9 cellular contexts compared by ENCODE assay signal in the genomic region with DNA sequence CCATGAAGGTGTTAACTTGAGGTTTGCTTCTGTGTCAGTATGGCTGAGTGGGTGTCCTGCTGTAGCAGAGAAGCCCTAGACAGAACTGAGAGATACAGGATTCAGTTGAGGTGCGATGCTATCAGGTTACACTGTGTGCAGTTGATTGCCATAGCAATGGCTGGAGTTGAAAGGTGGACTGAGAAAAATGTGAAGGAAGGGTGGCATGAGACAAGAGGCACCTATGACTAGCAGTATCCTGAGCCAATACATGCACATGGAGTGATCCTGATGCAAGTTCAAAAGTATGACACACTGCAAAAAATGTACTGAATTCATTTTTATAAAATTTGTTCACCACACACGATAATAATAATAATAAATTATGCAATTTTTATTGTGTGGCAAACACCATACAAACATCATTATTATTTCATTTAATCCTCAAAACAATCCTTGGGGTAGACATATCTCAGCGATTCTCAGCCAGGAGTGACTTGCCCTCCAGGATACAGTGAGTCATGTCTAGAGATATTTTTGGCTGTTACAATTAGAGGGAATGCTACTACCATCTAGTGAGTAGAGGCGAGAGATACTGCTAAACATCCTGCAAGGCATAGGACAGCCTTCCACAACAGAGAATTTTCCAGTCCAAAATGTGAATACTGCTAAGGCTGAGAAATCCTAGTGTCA. TPM values are rescaled to one million over a fixed set of nuclear protein-coding genes. Genes with fewer than 3 reads are reported as not detected.
A peak's percentile ranks its signal among the peaks of the same experiment; 100 is the strongest.
DNase-seq lines count a peak whose midpoint lies in the region; ATAC-seq, FAIRE-seq and TF ChIP-seq lines count a peak whose summit lies in the region.
"Had no signal": no experiment of that assay in that cellular context is flagged by ENCODE, and none has a peak within 500 bp of the region (broad histone marks: within the 10 kb centered on the region; RNA-seq: fewer than 3 reads in every experiment).

No MANE protein-coding gene starts in this region.

- H2AFZ ChIP-seq in H1 (ENCODE audit: low read length): no peak overlapping the region

- 91% methylated on average over 4 of the region's 4 CpGs; no CpG with 5 or more reads in 1 of the 2 experiments for WGBS in H1 (ENCODE audit: extremely low coverage in 1 of 2, insufficient coverage in 1 of 2, insufficient read length in 1 of 2, insufficient replicate concordance in 2 of 2, low coverage in 1 of 2, low lambda C conversion rate in 2 of 2, missing lambda C conversion rate in 1 of 2), 2 experiments
- 80 to 88% methylated on average over 1 of the region's 4 CpGs for WGBS in mesodermal cell (ENCODE audit: insufficient coverage in 2 of 2), 2 experiments
- 69 to 78% (median 77%) methylated on average over 4 of the region's 4 CpGs for WGBS in small intestine, 3 donors

- POLR2A ChIA-PET in H1 (lab: Charles Lee; ENCODE audit: partially characterized antibody): no interaction called here

- H3K36me3 ChIP-seq in H1 (ENCODE audit: control insufficient read depth in 2 of 4, insufficient read depth in 4 of 4, low read length in 3 of 4) (no peaks in the 10 kb centered on the region), mesodermal cell (ENCODE audit: control insufficient read depth, insufficient read depth, low read length) (no peaks in the 10 kb centered on the region), small intestine (ENCODE audit: control insufficient read depth in 2 of 2, insufficient read depth in 2 of 2, low read length in 2 of 2) (no peaks in the 10 kb centered on the region)

- CTCF ChIA-PET in H1 (lab: Charles Lee; ENCODE audit: partially characterized antibody): interaction anchor here (0.9 to 1.7 kb wide), 2 partner anchors 11 to 42 kb away, joined by 5 read pairs; no protein-coding TSS in a partner anchor

- FAIRE-seq in H1 (lab: Jason Lieb, UNC): no peak
- FAIRE-seq in small intestine (lab: Jason Lieb, UNC): no peak

- H2BK20ac ChIP-seq in H1 (ENCODE audit: low read length): no peak overlapping the region

- H3K9me3 ChIP-seq in H1 (ENCODE audit: insufficient read depth in 2 of 2, low read depth in 1 of 2, low read length in 1 of 2) (no peaks in the 10 kb centered on the region), mesodermal cell (ENCODE audit: control insufficient read depth, low read length) (no peaks in the 10 kb centered on the region), small intestine (ENCODE audit: control insufficient read depth, low read depth) (no peaks in the 10 kb centered on the region)

- H3K79me2 ChIP-seq in H1 (ENCODE audit: control insufficient read depth in 1 of 2, insufficient read depth in 2 of 2, low read length in 2 of 2): no peaks in the 10 kb centered on the region

- no peak overlapping the region for H4K5ac ChIP-seq in H1 (ENCODE audit: insufficient read length, low read depth, low read length)

- TF ChIP-seq CTCF in H1 (IDR thresholded peaks at IDR 0.05; ENCODE audit: control extremely low read depth in 1 of 3, insufficient read depth in 1 of 3, low read depth in 1 of 3, low read length in 3 of 3): no peak

- H3K14ac ChIP-seq in H1 (ENCODE audit: insufficient read length): no peak overlapping the region

- no peak overlapping the region for H3K23ac ChIP-seq in H1 (ENCODE audit: insufficient read length)

- H3K27me3 ChIP-seq in H1 (replicated peaks in 1 of 4; ENCODE audit: control insufficient read depth in 3 of 4, extremely low read depth in 1 of 4, insufficient read depth in 3 of 4, low read length in 3 of 4): no peaks in the 10 kb centered on the region; a peak in 1 of 7 replicates
- no peaks in the 10 kb centered on the region for H3K27me3 ChIP-seq in small intestine (ENCODE audit: control insufficient read depth in 2 of 2, insufficient read depth in 2 of 2, low read length in 2 of 2)

- no peaks in the 10 kb centered on the region for H3K23me2 ChIP-seq in H1 (ENCODE audit: low read depth, low read length)

- no peak overlapping the region for H4K91ac ChIP-seq in H1 (replicated peaks; ENCODE audit: insufficient read length, low read length)

- TF ChIP-seq EP300 in H1 (IDR thresholded peaks at IDR 0.05; ENCODE audit: borderline replicate concordance in 1 of 2, low read depth in 2 of 2, low read length in 2 of 2): no peak

- no peak overlapping the region for H2BK12ac ChIP-seq in H1 (ENCODE audit: low read depth, low read length)

- DNase-seq in Ammon's horn (ENCODE audit: low spot score) (peak; percentile 22), MV-4-11 (lab: John Stamatoyannopoulos, UW) (peak; percentile 54), H1 (ENCODE audit: low read depth in 1 of 2, low spot score in 2 of 2) (no peak), small intestine (no peak)
- DNase-seq: activated CD4-positive, alpha-beta T cell treated with anti-CD3 and anti-CD28 coated beads, Interleukin-2, amount 50 U/mL, for 1 hour had no signal

- H2BK15ac ChIP-seq in H1 (ENCODE audit: low read length): no peak overlapping the region

- no peak overlapping the region for H3K27ac ChIP-seq in H1 (ENCODE audit: low read depth, low read length)
- H3K27ac ChIP-seq in mesodermal cell (ENCODE audit: low read depth, low read length, severe bottlenecking): peak overlapping the region; percentile 42
- no peak overlapping the region for H3K27ac ChIP-seq in small intestine (ENCODE audit: low read depth in 1 of 2, low read length in 1 of 2)

- no peaks in the 10 kb centered on the region for H4K20me1 ChIP-seq in H1 (replicated peaks in 1 of 2; ENCODE audit: control insufficient read depth in 1 of 2, insufficient read depth in 2 of 2, low read length in 2 of 2)

- no peak overlapping the region for H3K56ac ChIP-seq in H1 (replicated peaks; ENCODE audit: insufficient read length, low read depth, low read length)

- no peak overlapping the region for H3K9ac ChIP-seq in H1 (replicated peaks in 1 of 4; ENCODE audit: extremely low read depth in 1 of 4, low read depth in 3 of 4, low read length in 3 of 4)

- H2BK120ac ChIP-seq in H1 (replicated peaks; ENCODE audit: low read depth, low read length): no peak overlapping the region

- H3K18ac ChIP-seq in H1 (ENCODE audit: extremely low read depth, low read length): no peak overlapping the region

- no peak for TF ChIP-seq POLR2A in H1 (IDR thresholded peaks at IDR 0.05; ENCODE audit: control extremely low read depth in 1 of 2, low read depth in 2 of 2, low read length in 2 of 2)

- no peak overlapping the region for H3K4ac ChIP-seq in H1 (replicated peaks; ENCODE audit: insufficient read length, low read depth, low read length)

- H4K8ac ChIP-seq in H1 (ENCODE audit: extremely low read depth, insufficient read depth, low read length): no peak overlapping the region

- no peak overlapping the region for H3K4me3 ChIP-seq in H1 (ENCODE audit: extremely low read depth in 1 of 4, insufficient read depth in 2 of 4, low read depth in 3 of 4, low read length in 4 of 4)
- no peak overlapping the region for H3K4me3 ChIP-seq in mesodermal cell (ENCODE audit: extremely low read depth, insufficient read depth, low read length, poor library complexity, severe bottlenecking)
- no peak overlapping the region for H3K4me3 ChIP-seq in small intestine (ENCODE audit: low read depth in 1 of 2, low read length in 2 of 2)

- H3K4me2 ChIP-seq in H1 (ENCODE audit: insufficient read depth in 1 of 2, low read depth in 2 of 2, low read length in 2 of 2): no peak overlapping the region

- H3K79me1 ChIP-seq in H1 (ENCODE audit: low read depth, low read length): no peaks in the 10 kb centered on the region

- peaks cover 0 to 6% (median under 1%) of the 10 kb centered on the region in 4 experiments; a peak in 2 of 7 replicates for H3K4me1 ChIP-seq in H1 (replicated peaks in 1 of 4; ENCODE audit: control insufficient read depth in 3 of 4, insufficient read depth in 4 of 4, low read length in 3 of 4)
- H3K4me1 ChIP-seq in mesodermal cell (ENCODE audit: control insufficient read depth, insufficient read depth, low read length, poor library complexity, severe bottlenecking): peaks cover 19% of the 10 kb centered on the region
- peaks cover 0 to 4% of the 10 kb centered on the region in 2 donors for H3K4me1 ChIP-seq in small intestine (ENCODE audit: control insufficient read depth in 2 of 2, insufficient read depth in 1 of 2, low read depth in 1 of 2, low read length in 1 of 2)

- H2AK5ac ChIP-seq in H1 (ENCODE audit: low read depth, low read length): no peak overlapping the region; the same call in 1 of the 2 replicates

- TF ChIP-seq RAD21 in H1 (IDR thresholded peaks at IDR 0.05 in 1 of 2, conservative IDR thresholded peaks at IDR 0.05 in 1 of 2; ENCODE audit: low read depth in 2 of 2, low read length in 2 of 2): peak; percentile 5 to 33; a peak in 1 of 4 replicates

- H2BK5ac ChIP-seq in H1 (ENCODE audit: low read depth, low read length): peak overlapping the region; percentile 19; the same call in 1 of the 2 replicates

- ATAC-seq in HG03175 (IDR thresholded peaks at IDR 0.05; ENCODE audit: unreplicated experiment) (no peak), GM21528 (IDR thresholded peaks at IDR 0.05; ENCODE audit: low FRiP score, unreplicated experiment) (no peak), HG03025 (IDR thresholded peaks at IDR 0.05; ENCODE audit: low FRiP score, unreplicated experiment) (no peak)

RNA-seq across cellular contexts. Expression of a gene that starts 3.9 kb away (rescaled TPM):
- 0.52 and 0.80 TPM in 2 replicates for total RNA-seq in H1 (2021; fragmentation: NEBNext Ultra II Directional; extraction: Animal tissue kit (Norgen Biotek cat#: 25700))
- 0.51 and 0.57 TPM in 2 replicates for polyA plus RNA-seq in H1 (2011; rRNA removed)
- 0.48 TPM for polyA plus RNA-seq in H1 (2011; cell fraction: cytosol; rRNA removed)
- polyA plus RNA-seq in H1 (2011; cell fraction: nucleus; rRNA removed): 0.98 TPM
- polyA plus RNA-seq in H1 (2012, experiment 1 of 2): 0.22 to 0.68 TPM (median 0.51 TPM) in 4 replicates
- 0.10 TPM for polyA plus RNA-seq in H1 (2012, experiment 2 of 2)
- 0.26 TPM for polyA plus RNA-seq in H1 (2013, experiment 1 of 2)
- polyA plus RNA-seq in H1 (2013, experiment 2 of 2): 0.33 TPM
- 0.69 and 1.00 TPM in 2 replicates for polyA minus RNA-seq in H1 (2011; rRNA and poly(A)+ RNA removed)
- 0.95 TPM for polyA minus RNA-seq in H1 (2011; cell fraction: cytosol; rRNA and poly(A)+ RNA removed)
- polyA minus RNA-seq in H1 (2011; cell fraction: nucleus; rRNA and poly(A)+ RNA removed): 2.0 TPM
- polyA plus RNA-seq in mesodermal cell (2013, experiment 1 of 2): 1.6 TPM
- polyA plus RNA-seq in mesodermal cell (2013, experiment 2 of 2): 0.61 TPM
- 10 to 100 TPM in 2 of 3 donors, 1 to 10 TPM in 1; 8.0 to 23.5 (median 15.4) TPM for polyA plus RNA-seq in small intestine

RNA-seq across cellular contexts. Expression of a gene that starts 19.6 kb away (rescaled TPM):
- total RNA-seq in H1 (2021; fragmentation: NEBNext Ultra II Directional; extraction: Animal tissue kit (Norgen Biotek cat#: 25700)): 7.0 and 8.0 TPM in 2 replicates
- polyA plus RNA-seq in H1 (2011; rRNA removed): 2.6 and 3.2 TPM in 2 replicates
- polyA plus RNA-seq in H1 (2011; cell fraction: cytosol; rRNA removed): 2.8 TPM
- 2.8 TPM for polyA plus RNA-seq in H1 (2011; cell fraction: nucleus; rRNA removed)
- polyA plus RNA-seq in H1 (2012, experiment 1 of 2): 2.6 to 3.8 TPM (median 3.1 TPM) in 4 replicates
- 1.9 TPM for polyA plus RNA-seq in H1 (2012, experiment 2 of 2)
- polyA plus RNA-seq in H1 (2013, experiment 1 of 2): 6.6 TPM
- polyA plus RNA-seq in H1 (2013, experiment 2 of 2): 7.0 TPM
- polyA minus RNA-seq in H1 (2011; rRNA and poly(A)+ RNA removed): 3.5 and 5.3 TPM in 2 replicates
- 3.5 TPM for polyA minus RNA-seq in H1 (2011; cell fraction: cytosol; rRNA and poly(A)+ RNA removed)
- polyA minus RNA-seq in H1 (2011; cell fraction: nucleus; rRNA and poly(A)+ RNA removed): 5.2 TPM
- 3.7 TPM for polyA plus RNA-seq in mesodermal cell (2013, experiment 1 of 2)
- polyA plus RNA-seq in mesodermal cell (2013, experiment 2 of 2): 3.3 TPM
- 10 to 100 TPM in 1 of 3 donors, 1 to 10 TPM in 2; 6.0 to 15.9 (median 8.6) TPM for polyA plus RNA-seq in small intestine

RNA-seq across cellular contexts. Expression of a gene that starts 51.1 kb away (rescaled TPM):
- not detected in 2 replicates for total RNA-seq in H1 (2021; fragmentation: NEBNext Ultra II Directional; extraction: Animal tissue kit (Norgen Biotek cat#: 25700))
- not detected in 2 replicates for polyA plus RNA-seq in H1 (2011; rRNA removed)
- not detected for polyA plus RNA-seq in H1 (2011; cell fraction: cytosol; rRNA removed)
- polyA plus RNA-seq in H1 (2011; cell fraction: nucleus; rRNA removed): not detected
- not detected in 4 replicates for polyA plus RNA-seq in H1 (2012, experiment 1 of 2)
- not detected for polyA plus RNA-seq in H1 (2012, experiment 2 of 2)
- not detected for polyA plus RNA-seq in H1 (2013, experiment 1 of 2)
- not detected for polyA plus RNA-seq in H1 (2013, experiment 2 of 2)
- not detected in 2 replicates for polyA minus RNA-seq in H1 (2011; rRNA and poly(A)+ RNA removed)
- not detected for polyA minus RNA-seq in H1 (2011; cell fraction: cytosol; rRNA and poly(A)+ RNA removed)
- not detected for polyA minus RNA-seq in H1 (2011; cell fraction: nucleus; rRNA and poly(A)+ RNA removed)
- polyA plus RNA-seq in mesodermal cell (2013, experiment 1 of 2): not detected
- polyA plus RNA-seq in mesodermal cell (2013, experiment 2 of 2): not detected
- polyA plus RNA-seq in small intestine: under 1 TPM in 1 of 3 donors, not detected in 2; 0.09 TPM

Comparison
In these comparisons a context has a peak if more than half of its experiments do, and no peak if none do; other contexts are left out.
1. DNase-seq: peak in Ammon's horn (single experiment) and MV-4-11 (single experiment); none in H1 (0 of 2) and small intestine (single experiment).
2. RNA of a gene that starts 3.9 kb away (polyA plus RNA-seq): 8.0 to 23.5 TPM in small intestine; 0.10 to 0.98 TPM in H1; every median in the first group is over 4 times any median in the second.